20 cellular contexts compared by ENCODE assay signal in genomic region chr17:34740936-34741515, GRCh38.
DNase-seq lines count a peak whose midpoint lies in the region; ATAC-seq and TF ChIP-seq lines count a peak whose summit lies in the region.
"Had no signal": no experiment of that assay in that cellular context is flagged by ENCODE, and none has a peak within 500 bp of the region (broad histone marks: within the 10 kb centered on the region; RNA-seq: fewer than 3 reads in every experiment).

No MANE protein-coding gene starts in this region.

- H2BK5ac ChIP-seq in neuronal stem cell (ENCODE audit: low read length): no peak overlapping the region

- no peak for TF ChIP-seq CTCF in endodermal cell (conservative IDR thresholded peaks at IDR 0.05)
- no peak for TF ChIP-seq CTCF in stomach (IDR thresholded peaks at IDR 0.05)

- peak overlapping the region; percentile 62 for H3K18ac ChIP-seq in neuronal stem cell (ENCODE audit: low read length)

- H3K9ac ChIP-seq in endodermal cell (ENCODE audit: extremely low read depth, low read length, poor library complexity, severe bottlenecking): no peak overlapping the region
- no peak overlapping the region for H3K9ac ChIP-seq in neuronal stem cell (ENCODE audit: low read depth, low read length, poor library complexity)
- H3K9ac ChIP-seq: BLaER1, GM23248 had no signal

- TF ChIP-seq POLR2A in stomach (IDR thresholded peaks at IDR 0.05): no peak

- no peak for TF ChIP-seq EP300 in stomach (IDR thresholded peaks at IDR 0.05)

- H4K8ac ChIP-seq in neuronal stem cell (ENCODE audit: low read depth, low read length): no peak overlapping the region

- H3K4me1 Mint-ChIP-seq in activated CD8-positive, alpha-beta memory T cell treated with anti-CD3 and anti-CD28 coated beads, Interleukin-2, amount 10 ng/mL, durations not matched to agents 7 days and 5 days: no peaks in the 10 kb centered on the region
- peaks cover 24% of the 10 kb centered on the region for H3K4me1 Mint-ChIP-seq in endodermal cell
- H3K4me1 Mint-ChIP-seq: B cell; CD4-positive, CD25-positive, alpha-beta regulatory T cell had no signal

- H3K27ac ChIP-seq in endodermal cell (ENCODE audit: low read depth, low read length): no peak overlapping the region
- no peak overlapping the region for H3K27ac ChIP-seq in neuronal stem cell (replicated peaks; ENCODE audit: low read length)
- no peak overlapping the region for H3K27ac ChIP-seq in stomach
- H3K27ac ChIP-seq: 22Rv1, BLaER1, C4-2B, GM23248 had no signal

- ATAC-seq in activated CD8-positive, alpha-beta memory T cell treated with anti-CD3 and anti-CD28 coated beads, Interleukin-2, amount 10 ng/mL, durations not matched to agents 7 days and 5 days: no peak
- no peak for ATAC-seq in esophagus mucosa
- ATAC-seq: CD8-positive, alpha-beta T cell; HCT116 had no signal

- peaks cover under 1% of the 10 kb centered on the region for H3K27me3 ChIP-seq in endodermal cell (ENCODE audit: control insufficient read depth, insufficient read depth, low read length, poor library complexity, severe bottlenecking)
- H3K27me3 ChIP-seq in neuronal stem cell (ENCODE audit: control insufficient read depth in 3 of 3, insufficient read depth in 3 of 3, low read depth in 1 of 3, low read length in 3 of 3): no peaks in the 10 kb centered on the region
- peaks cover 0 to 7% (median 0%) of the 10 kb centered on the region in 3 donors for H3K27me3 ChIP-seq in stomach
- H3K27me3 ChIP-seq: BLaER1 had no signal

- H2BK12ac ChIP-seq in neuronal stem cell (ENCODE audit: low read length): no peak overlapping the region

- H3K79me1 ChIP-seq in neuronal stem cell (ENCODE audit: low read depth, low read length): no peaks in the 10 kb centered on the region

- no peak overlapping the region for H4K91ac ChIP-seq in neuronal stem cell (ENCODE audit: low read depth, low read length, poor library complexity)

- H2BK120ac ChIP-seq in neuronal stem cell (ENCODE audit: low read depth, low read length): no peak overlapping the region

- peak; percentile 28 for DNase-seq in activated CD8-positive, alpha-beta memory T cell treated with anti-CD3 and anti-CD28 coated beads, Interleukin-2, amount 50 U/mL, for 48 hours
- DNase-seq in activated CD8-positive, alpha-beta memory T cell treated with anti-CD3 and anti-CD28 coated beads, Interleukin-2, amount 10 ng/mL, durations not matched to agents 7 days and 5 days: no peak
- DNase-seq in endodermal cell: peak; percentile 36
- DNase-seq in neuronal stem cell (ENCODE audit: low spot score): no peak
- DNase-seq in stomach: peak; percentile 4
- no peak for DNase-seq in T1000 (lab: John Stamatoyannopoulos, UW)
- DNase-seq in GM19238 (ENCODE audit: insufficient read length, low spot score): no peak
- DNase-seq: Caco-2; CD4-positive, CD25-positive, alpha-beta regulatory T cell; CD8-positive, alpha-beta T cell; DMS153; DND-41; GM23248; H7 had no signal

- no peak overlapping the region for H3K14ac ChIP-seq in neuronal stem cell (ENCODE audit: low read length)

- no peak overlapping the region for H3K4ac ChIP-seq in neuronal stem cell (ENCODE audit: low read length)

- H3K36me3 ChIP-seq in endodermal cell (ENCODE audit: control insufficient read depth, insufficient read depth, low read length): no peaks in the 10 kb centered on the region
- H3K36me3 ChIP-seq in neuronal stem cell (replicated peaks in 1 of 2; ENCODE audit: control insufficient read depth in 2 of 2, insufficient read depth in 2 of 2, low read length in 2 of 2): no peaks in the 10 kb centered on the region
- no peaks in the 10 kb centered on the region for H3K36me3 ChIP-seq in stomach
- H3K36me3 ChIP-seq: BLaER1 had no signal

- no peaks in the 10 kb centered on the region for H3K9me3 Mint-ChIP-seq in activated CD8-positive, alpha-beta memory T cell treated with anti-CD3 and anti-CD28 coated beads, Interleukin-2, amount 10 ng/mL, durations not matched to agents 7 days and 5 days (ENCODE audit: low read depth)
- no peaks in the 10 kb centered on the region for H3K9me3 Mint-ChIP-seq in endodermal cell
- H3K9me3 Mint-ChIP-seq: CD8-positive, alpha-beta T cell had no signal

- H3K4me2 ChIP-seq in neuronal stem cell (ENCODE audit: insufficient read depth, low read length, poor library complexity, severe bottlenecking): no peak overlapping the region
- H3K4me2 ChIP-seq: BLaER1 had no signal

- H2BK15ac ChIP-seq in neuronal stem cell (ENCODE audit: low read length): no peak overlapping the region

- H3K4me3 ChIP-seq in endodermal cell (ENCODE audit: low read length) (no peak overlapping the region), neuronal stem cell (ENCODE audit: low read length in 2 of 2) (no peak overlapping the region), stomach (no peak overlapping the region)
- H3K4me3 ChIP-seq: BLaER1, GM23248 had no signal

- CTCF ChIA-PET in activated CD8-positive, alpha-beta memory T cell treated with anti-CD3 and anti-CD28 coated beads, Interleukin-2, amount 10 ng/mL, durations not matched to agents 7 days and 5 days (lab: Charles Lee): no interaction called here

- no peak overlapping the region for H3K27ac Mint-ChIP-seq in activated CD8-positive, alpha-beta memory T cell treated with anti-CD3 and anti-CD28 coated beads, Interleukin-2, amount 10 ng/mL, durations not matched to agents 7 days and 5 days
- H3K27ac Mint-ChIP-seq in endodermal cell: no peak overlapping the region
- H3K27ac Mint-ChIP-seq: B cell; CD4-positive, CD25-positive, alpha-beta regulatory T cell; CD8-positive, alpha-beta T cell had no signal

- no peak overlapping the region for H2AFZ ChIP-seq in neuronal stem cell (ENCODE audit: low read length)
- H2AFZ ChIP-seq: GM23248 had no signal

- WGBS in endodermal cell (ENCODE audit: insufficient coverage in 1 of 2, insufficient read length in 1 of 2), 2 experiments: 83 to 100% methylated on average over 1 to 3 of the region's 3 CpGs
- WGBS in neuronal stem cell (ENCODE audit: extremely low coverage in 2 of 2, insufficient read length in 2 of 2, insufficient replicate concordance in 1 of 2), 2 donors: no CpG with 5 or more reads among the region's 3 CpGs
- WGBS in stomach, 5 donors: 68 to 81% (median 72%) methylated on average over 3 of the region's 3 CpGs

- no peaks in the 10 kb centered on the region for H3K36me3 Mint-ChIP-seq in activated CD8-positive, alpha-beta memory T cell treated with anti-CD3 and anti-CD28 coated beads, Interleukin-2, amount 10 ng/mL, durations not matched to agents 7 days and 5 days
- H3K36me3 Mint-ChIP-seq in endodermal cell (ENCODE audit: low read depth): no peaks in the 10 kb centered on the region
- H3K36me3 Mint-ChIP-seq: CD4-positive, CD25-positive, alpha-beta regulatory T cell; CD8-positive, alpha-beta T cell had no signal

- H3K23ac ChIP-seq in neuronal stem cell (ENCODE audit: low read depth, low read length, poor library complexity): no peak overlapping the region

- H3K4me1 ChIP-seq in endodermal cell (ENCODE audit: control insufficient read depth, insufficient read depth, low read length) (peaks cover 11% of the 10 kb centered on the region), neuronal stem cell (ENCODE audit: control insufficient read depth in 2 of 2, insufficient read depth in 1 of 2, low read depth in 1 of 2, low read length in 2 of 2) (peaks cover 0 to 13% of the 10 kb centered on the region in 2 donors), stomach (no peaks in the 10 kb centered on the region)
- H3K4me1 ChIP-seq: BLaER1, Caco-2 had no signal

- H2AK5ac ChIP-seq in neuronal stem cell (ENCODE audit: low read depth, low read length): no peak overlapping the region

- peaks cover 6% of the 10 kb centered on the region for H3K9me3 ChIP-seq in endodermal cell (ENCODE audit: control insufficient read depth, low read length)
- H3K9me3 ChIP-seq in neuronal stem cell (replicated peaks in 1 of 2; ENCODE audit: control insufficient read depth in 2 of 2, insufficient read depth in 1 of 2, low read depth in 1 of 2, low read length in 2 of 2): no peaks in the 10 kb centered on the region
- H3K9me3 ChIP-seq in stomach: peaks cover 0 to 10% (median 3%) of the 10 kb centered on the region in 4 donors
- H3K9me3 ChIP-seq: Caco-2 had no signal

- intact Hi-C loops in stomach (cut with DNase I; ENCODE audit: low total_unique reads): no loop called here

- peaks cover 20% of the 10 kb centered on the region for H3K27me3 Mint-ChIP-seq in activated CD8-positive, alpha-beta memory T cell treated with anti-CD3 and anti-CD28 coated beads, Interleukin-2, amount 10 ng/mL, durations not matched to agents 7 days and 5 days
- H3K27me3 Mint-ChIP-seq in endodermal cell (ENCODE audit: insufficient read depth): peaks cover 22% of the 10 kb centered on the region

- H3K4me3 Mint-ChIP-seq in activated CD8-positive, alpha-beta memory T cell treated with anti-CD3 and anti-CD28 coated beads, Interleukin-2, amount 10 ng/mL, durations not matched to agents 7 days and 5 days: no peak overlapping the region
- no peak overlapping the region for H3K4me3 Mint-ChIP-seq in endodermal cell
- H3K4me3 Mint-ChIP-seq: B cell; CD8-positive, alpha-beta T cell had no signal

Comparison
In these comparisons a context has a peak if more than half of its experiments do, and no peak if none do; other contexts are left out.
1. DNase-seq: peak in activated CD8-positive, alpha-beta memory T cell treated with anti-CD3 and anti-CD28 coated beads, Interleukin-2, amount 50 U/mL, for 48 hours (single experiment), endodermal cell (single experiment) and stomach (single experiment); none in activated CD8-positive, alpha-beta memory T cell treated with anti-CD3 and anti-CD28 coated beads, Interleukin-2, amount 10 ng/mL, durations not matched to agents 7 days and 5 days (single experiment), neuronal stem cell (single experiment), T1000 (single experiment) and GM19238 (single experiment).